ENCODE assay signal across 22 cellular contexts in genomic region chr21:46125846-46126301, GRCh38. TPM values are rescaled to one million over a fixed set of nuclear protein-coding genes. Genes with fewer than 3 reads are reported as not detected.
DNase-seq lines count a peak whose midpoint lies in the region; ATAC-seq, FAIRE-seq and TF ChIP-seq lines count a peak whose summit lies in the region.
"Had no signal": no experiment of that assay in that cellular context is flagged by ENCODE, and none has a peak within 500 bp of the region (broad histone marks: within the 10 kb centered on the region; RNA-seq: fewer than 3 reads in every experiment).

No MANE protein-coding gene starts in this region.

- no peak for ATAC-seq in HG03457 (IDR thresholded peaks at IDR 0.05; ENCODE audit: unreplicated experiment)
- no peak for ATAC-seq in GM21717 (IDR thresholded peaks at IDR 0.05; ENCODE audit: unreplicated experiment)

- peaks cover 23% of the 10 kb centered on the region for H3K36me3 Mint-ChIP-seq in osteocyte (ENCODE audit: unreplicated experiment)

- CTCF ChIA-PET in AG04450 (lab: Charles Lee) = no interaction called here

- intact Hi-C loops in dorsolateral prefrontal cortex (cut with DNase I) = no loop called here

- no peak for DNase-seq in AG04450 (ENCODE audit: low read depth, low spot score)
- DNase-seq in D721Med (ENCODE audit: insufficient read length, low spot score) = peak; percentile 12
- peak in 8 of 10 donors; percentile 2 to 37 (median 28) for DNase-seq in dorsolateral prefrontal cortex
- peak; percentile 81 for DNase-seq in osteocyte (ENCODE audit: extremely low spot score, unreplicated experiment)
- no peak for DNase-seq in A172 (ENCODE audit: low spot score)
- DNase-seq: DMS 273 treated with DMSO at 0.1 percent for 48 hours; foreskin melanocyte; GF-D8; NCI-H1694; NCI-H345; SHP77 treated with DMSO at 0.1 percent for 48 hours; stimulated activated CD4-positive, alpha-beta T cell treated with anti-CD3 and anti-CD28 coated beads, Interleukin-2, amount 100 ng/mL, for 48 hours; substantia nigra had no signal

- no peaks in the 10 kb centered on the region for H3K4me1 Mint-ChIP-seq in osteocyte (ENCODE audit: unreplicated experiment)
- H3K4me1 Mint-ChIP-seq: B cell had no signal

- TF ChIP-seq CTCF in AG04450 (IDR thresholded peaks at IDR 0.05; ENCODE audit: low read depth, low read length) (no peak), D721Med (IDR thresholded peaks at IDR 0.05; ENCODE audit: insufficient read depth, missing control alignments) (no peak), dorsolateral prefrontal cortex (IDR thresholded peaks at IDR 0.05 in 54 of 56, conservative IDR thresholded peaks at IDR 0.05 in 2 of 56; ENCODE audit: low read depth in 1 of 56, partially characterized antibody in 56 of 56) (no peak), osteocyte (IDR thresholded peaks at IDR 0.05) (no peak)

- no peak overlapping the region for H3K27ac Mint-ChIP-seq in osteocyte (ENCODE audit: unreplicated experiment)
- H3K27ac Mint-ChIP-seq: activated T-cell treated with anti-CD3 and anti-CD28 coated beads, Interleukin-2, amount 50 U/mL, for 24 hours; B cell; nephron; T-helper 1 cell treated with Interleukin-12 subunit alpha and Interleukin-12 subunit beta and Interleukin-4 antibody, amounts not matched to agents 30 μg/mL and 1 μg/mL, for 36 hours had no signal

- H3K27ac ChIP-seq in AG04450 (ENCODE audit: low read depth, low read length) (peak overlapping the region; percentile 11), dorsolateral prefrontal cortex (no peak overlapping the region)

- POLR2A ChIA-PET in AG04450 (lab: Yijun Ruan, JAX) = interaction anchor here (0.6 kb wide), 1 partner anchor 11 kb away, joined by 5 read pairs; no protein-coding TSS in a partner anchor

- no peak overlapping the region for H3K4me3 ChIP-seq in AG04450 (ENCODE audit: low read depth, low read length)
- H3K4me3 ChIP-seq in dorsolateral prefrontal cortex = no peak overlapping the region

- H3K9me3 Mint-ChIP-seq in osteocyte (ENCODE audit: unreplicated experiment) = no peaks in the 10 kb centered on the region
- H3K9me3 Mint-ChIP-seq: activated T-cell treated with anti-CD3 and anti-CD28 coated beads, Interleukin-2, amount 50 U/mL, for 24 hours; nephron; T-helper 1 cell treated with Interleukin-12 subunit alpha and Interleukin-12 subunit beta and Interleukin-4 antibody, amounts not matched to agents 30 μg/mL and 1 μg/mL, for 36 hours had no signal

- H3K4me3 Mint-ChIP-seq in osteocyte (ENCODE audit: unreplicated experiment) = no peak overlapping the region
- H3K4me3 Mint-ChIP-seq: activated T-cell treated with anti-CD3 and anti-CD28 coated beads, Interleukin-2, amount 50 U/mL, for 24 hours; B cell; nephron; T-helper 1 cell treated with Interleukin-12 subunit alpha and Interleukin-12 subunit beta and Interleukin-4 antibody, amounts not matched to agents 30 μg/mL and 1 μg/mL, for 36 hours had no signal

- H3K9me3 ChIP-seq in AG04450 (ENCODE audit: control insufficient read depth, insufficient read depth, low read length) = peaks cover 34% of the 10 kb centered on the region; the same call in 1 of the 2 replicates

- H3K27me3 ChIP-seq in AG04450 (ENCODE audit: control insufficient read depth, insufficient read depth, low read length) = no peaks in the 10 kb centered on the region
- H3K27me3 ChIP-seq in dorsolateral prefrontal cortex = no peaks in the 10 kb centered on the region

- H3K27me3 Mint-ChIP-seq in osteocyte (ENCODE audit: unreplicated experiment) = no peaks in the 10 kb centered on the region
- H3K27me3 Mint-ChIP-seq: activated T-cell treated with anti-CD3 and anti-CD28 coated beads, Interleukin-2, amount 50 U/mL, for 24 hours; B cell had no signal

- no peak for FAIRE-seq in D721Med (lab: Jason Lieb, UNC)
- FAIRE-seq: endothelial cell of umbilical vein, H1, HTR-8/SVneo had no signal

RNA-seq across cellular contexts. Expression of gene COL6A2, which starts 28.0 kb away (rescaled TPM):
- polyA plus RNA-seq in AG04450 (2011; rRNA removed) = 454 and 676 TPM in 2 replicates
- polyA minus RNA-seq in AG04450 (2011; rRNA and poly(A)+ RNA removed) = 266 and 343 TPM in 2 replicates
- total RNA-seq in dorsolateral prefrontal cortex = 10 to 100 TPM in 83 of 120 experiments, 1 to 10 TPM in 37; 4.3 to 57.2 (median 12.6) TPM
- 1,821 and 1,951 TPM in 2 replicates for total RNA-seq in osteocyte
- 163 and 221 TPM in 2 replicates for total RNA-seq in A172 (2014; rRNA removed; shearing (Covaris generic))

RNA-seq across cellular contexts. Expression of gene FTCD, which starts 29.5 kb away (rescaled TPM):
- polyA plus RNA-seq in AG04450 (2011; rRNA removed) = not detected in 2 replicates
- not detected in 2 replicates for polyA minus RNA-seq in AG04450 (2011; rRNA and poly(A)+ RNA removed)
- 10 to 100 TPM in 104 of 120 experiments, 1 to 10 TPM in 16; 4.0 to 48.0 (median 20.5) TPM for total RNA-seq in dorsolateral prefrontal cortex
- 2.3 and 2.5 TPM in 2 replicates for total RNA-seq in osteocyte
- 0.45 TPM in 1 of 2 replicates, not detected in the other for total RNA-seq in A172 (2014; rRNA removed; shearing (Covaris generic))

RNA-seq across cellular contexts. Expression of gene SPATC1L, which starts 58.4 kb away (rescaled TPM):
- 1.6 and 2.9 TPM in 2 replicates for polyA plus RNA-seq in AG04450 (2011; rRNA removed)
- polyA minus RNA-seq in AG04450 (2011; rRNA and poly(A)+ RNA removed) = 1.8 and 2.3 TPM in 2 replicates
- total RNA-seq in dorsolateral prefrontal cortex (10 to 100 TPM in 116 of 120 experiments, 1 to 10 TPM in 4; 4.3 to 38.8 (median 21.8) TPM), osteocyte (17.5 and 18.9 TPM in 2 replicates)
- total RNA-seq in A172 (2014; rRNA removed; shearing (Covaris generic)) = 13.9 and 16.0 TPM in 2 replicates

Comparison
In these comparisons a context has a peak if more than half of its experiments do, and no peak if none do; other contexts are left out.
1. DNase-seq: peak in D721Med (single experiment), dorsolateral prefrontal cortex (8 of 10) and osteocyte (single experiment); none in AG04450 (single experiment) and A172 (single experiment).